In the genomic region with DNA sequence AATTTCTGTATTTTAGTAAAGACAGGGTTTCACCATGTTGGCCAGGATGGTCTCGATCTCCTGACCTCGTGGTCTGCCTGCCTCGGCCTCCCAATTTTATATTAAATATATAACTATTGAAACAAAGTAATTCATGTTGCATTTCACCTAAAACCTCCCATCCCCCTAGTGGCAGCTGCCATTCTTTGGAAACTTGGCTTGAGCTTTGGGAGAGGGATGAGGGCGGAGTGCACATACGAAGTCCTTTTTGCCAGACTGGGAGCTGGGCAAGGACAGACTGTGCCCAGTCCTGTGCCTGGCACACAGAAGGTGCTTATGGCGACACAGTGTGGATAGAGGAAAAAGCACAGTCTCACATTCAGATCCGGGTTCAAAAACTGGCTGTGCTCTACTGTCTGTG, we compare ENCODE assay signal across 23 cellular contexts.
DNase-seq lines count a peak whose midpoint lies in the region; ATAC-seq, FAIRE-seq and TF ChIP-seq lines count a peak whose summit lies in the region.
"Had no signal": no experiment of that assay in that cellular context is flagged by ENCODE, and none has a peak within 500 bp of the region (broad histone marks: within the 10 kb centered on the region; RNA-seq: fewer than 3 reads in every experiment).

No MANE protein-coding gene starts in this region.

- no peaks in the 10 kb centered on the region for H3K9me3 ChIP-seq in upper lobe of right lung
- H3K9me3 ChIP-seq: MG63 had no signal

- peak; percentile 22 for DNase-seq in activated CD8-positive, alpha-beta memory T cell treated with anti-CD3 and anti-CD28 coated beads, Interleukin-2, amount 50 U/mL, for 48 hours
- DNase-seq in activated CD8-positive, alpha-beta memory T cell treated with anti-CD3 and anti-CD28 coated beads for 24 hours, result no peak
- DNase-seq in coronary artery (ENCODE audit: low spot score) (peak; percentile 11), mesothelial cell of epicardium (ENCODE audit: low spot score in 2 of 2, unreplicated experiment in 2 of 2) (no peak), upper lobe of right lung (peak; percentile 6), frontal cortex (ENCODE audit: low spot score in 2 of 2) (no peak)
- DNase-seq: ACHN; CD8-positive, alpha-beta T cell; DMS153; MG63; NCI-H1417 treated with DMSO at 0.1 percent for 48 hours; NCI-H187 treated with DMSO at 0.1 percent for 48 hours; NCI-H2107; NCI-H446 treated with DMSO at 0.1 percent for 48 hours; NCI-H526 treated with DMSO at 0.1 percent for 48 hours; PC-3; Right ventricle myocardium superior had no signal

- no peaks in the 10 kb centered on the region for H3K4me1 Mint-ChIP-seq in mesothelial cell of epicardium

- FAIRE-seq in frontal cortex (lab: Jason Lieb, UNC), result no peak
- FAIRE-seq: GM19239, H54 had no signal

- H3K36me3 Mint-ChIP-seq in mesothelial cell of epicardium, result no peaks in the 10 kb centered on the region
- H3K36me3 Mint-ChIP-seq: CD8-positive, alpha-beta T cell had no signal

- H3K36me3 ChIP-seq in upper lobe of right lung, result no peaks in the 10 kb centered on the region
- H3K36me3 ChIP-seq: BLaER1, MG63 had no signal

- no peak overlapping the region for H3K4me3 ChIP-seq in coronary artery
- H3K4me3 ChIP-seq in upper lobe of right lung, result no peak overlapping the region
- H3K4me3 ChIP-seq: BLaER1, MG63 had no signal

- no peaks in the 10 kb centered on the region for H3K27me3 Mint-ChIP-seq in mesothelial cell of epicardium (ENCODE audit: low read depth)

- intact Hi-C loops in upper lobe of right lung (cut with DNase I), result no loop called here

- no peaks in the 10 kb centered on the region for H3K27me3 ChIP-seq in upper lobe of right lung
- H3K27me3 ChIP-seq: BLaER1, MG63 had no signal

- no peak overlapping the region for H3K4me3 Mint-ChIP-seq in mesothelial cell of epicardium
- H3K4me3 Mint-ChIP-seq: CD8-positive, alpha-beta T cell had no signal

- H3K27ac Mint-ChIP-seq in mesothelial cell of epicardium, result no peak overlapping the region
- H3K27ac Mint-ChIP-seq: CD8-positive, alpha-beta T cell had no signal

- no peak for ATAC-seq in upper lobe of right lung
- no peak for ATAC-seq in GM19397 (IDR thresholded peaks at IDR 0.05; ENCODE audit: unreplicated experiment)
- ATAC-seq in GM18868 (IDR thresholded peaks at IDR 0.05; ENCODE audit: unreplicated experiment), result no peak
- ATAC-seq: CD8-positive, alpha-beta T cell; PC-3 had no signal

- H3K9me3 Mint-ChIP-seq in mesothelial cell of epicardium, result peaks cover 13% of the 10 kb centered on the region
- H3K9me3 Mint-ChIP-seq: CD8-positive, alpha-beta T cell had no signal

- TF ChIP-seq CTCF in coronary artery (IDR thresholded peaks at IDR 0.05) (no peak), mesothelial cell of epicardium (IDR thresholded peaks at IDR 0.05; ENCODE audit: unreplicated experiment) (peak; percentile 26), upper lobe of right lung (IDR thresholded peaks at IDR 0.05) (no peak)

- H3K4me1 ChIP-seq in upper lobe of right lung, result no peaks in the 10 kb centered on the region
- H3K4me1 ChIP-seq: BLaER1 had no signal

- H3K27ac ChIP-seq in coronary artery (no peak overlapping the region), upper lobe of right lung (no peak overlapping the region)
- H3K27ac ChIP-seq: 22Rv1, BLaER1 had no signal

Comparison
In these comparisons a context has a peak if more than half of its experiments do, and no peak if none do; other contexts are left out.
1. DNase-seq: peak in activated CD8-positive, alpha-beta memory T cell treated with anti-CD3 and anti-CD28 coated beads, Interleukin-2, amount 50 U/mL, for 48 hours (single experiment), coronary artery (single experiment) and upper lobe of right lung (single experiment); none in activated CD8-positive, alpha-beta memory T cell treated with anti-CD3 and anti-CD28 coated beads for 24 hours (single experiment), mesothelial cell of epicardium (0 of 2) and frontal cortex (0 of 2).